ENCODE assay signal across 20 cellular contexts in the genomic region with DNA sequence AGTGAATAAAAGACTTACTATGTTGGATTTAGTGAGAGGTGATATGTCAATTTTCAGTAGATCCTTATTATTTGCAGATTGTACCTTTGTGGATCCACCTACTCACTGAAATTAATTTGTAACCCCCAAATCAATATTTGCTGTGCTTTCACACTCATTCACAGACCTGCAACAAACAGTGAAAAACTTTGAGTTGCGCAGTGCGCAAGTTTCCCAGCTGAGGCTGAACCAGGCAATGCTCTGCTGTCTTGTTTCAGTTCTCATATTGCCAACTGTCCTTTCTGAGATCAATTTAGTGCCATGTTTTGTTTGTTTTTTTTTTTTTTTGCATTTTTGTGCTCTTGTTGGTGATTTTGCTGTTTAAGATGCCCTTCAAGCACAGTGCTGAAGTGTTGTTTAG.
"Had no signal": no experiment of that assay in that cellular context is flagged by ENCODE, and none has a peak within 500 bp of the region (broad histone marks: within the 10 kb centered on the region; RNA-seq: fewer than 3 reads in every experiment).

No MANE protein-coding gene starts in this region.

- H3K27me3 ChIP-seq: SJSA1 had no signal

- H3K9me3 ChIP-seq: SJSA1 had no signal

- DNase-seq: KBM-7, NCI-H1092, NCI-H1105 treated with DMSO at 0.1 percent for 48 hours, NCI-H1436, NCI-H187, NCI-H2029, NCI-H2081 treated with DMSO at 0.1 percent for 48 hours, NCI-H2171, NCI-H226, NCI-H446, NCI-H510A, NCI-H524 treated with DMSO at 0.1 percent for 48 hours, NCI-H69, NCI-H774, Right ventricle myocardium superior, RPMI8226, SIG-M5 had no signal

- H3K27ac ChIP-seq: HL-60, SJSA1, SK-N-MC had no signal
